23 cellular contexts compared by ENCODE assay signal in genomic region chr7:138992052-138992531, GRCh38. TPM values are rescaled to one million over a fixed set of nuclear protein-coding genes. Genes with fewer than 3 reads are reported as not detected.
DNase-seq lines count a peak whose midpoint lies in the region; ATAC-seq and TF ChIP-seq lines count a peak whose summit lies in the region.
"Had no signal": no experiment of that assay in that cellular context is flagged by ENCODE, and none has a peak within 500 bp of the region (broad histone marks: within the 10 kb centered on the region; RNA-seq: fewer than 3 reads in every experiment).

No MANE protein-coding gene starts in this region.

- no peaks in the 10 kb centered on the region for H3K79me2 ChIP-seq in SK-N-SH (ENCODE audit: insufficient read depth)

- H3K9me2 ChIP-seq in SK-N-SH: no peaks in the 10 kb centered on the region

- H3K9ac ChIP-seq in SK-N-SH (no peak overlapping the region), endodermal cell (ENCODE audit: extremely low read depth, low read length, poor library complexity, severe bottlenecking) (no peak overlapping the region)

- no peak for TF ChIP-seq RAD21 in SK-N-SH (IDR thresholded peaks at IDR 0.05; ENCODE audit: low read length)

- ATAC-seq in Right ventricle myocardium superior (ENCODE audit: poor library complexity) (peak; percentile 55), GM21737 (IDR thresholded peaks at IDR 0.05; ENCODE audit: unreplicated experiment) (no peak)
- ATAC-seq: A549; activated CD4-positive, CD25-positive, alpha-beta regulatory T cell treated with anti-CD3 and anti-CD28 coated beads, Interleukin-2, amount 50 U/mL, for 24 hours; CD8-positive, alpha-beta T cell; stimulated activated memory B cell treated with anti-CD40 and anti-IgM and Interleukin-4, amounts not matched to agents 10 μg/mL and 1 μg/mL and 100 μg/mL, for 72 hours had no signal

- H3K9me3 ChIP-seq in SK-N-SH (peaks cover 11% of the 10 kb centered on the region; the same call in 1 of the 2 replicates), endodermal cell (ENCODE audit: control insufficient read depth, low read length) (peaks cover 15% of the 10 kb centered on the region)
- H3K9me3 ChIP-seq: thyroid gland had no signal

- H3K27ac Mint-ChIP-seq in type B pancreatic cell (peak overlapping the region; percentile 75), endodermal cell (no peak overlapping the region)
- H3K27ac Mint-ChIP-seq: CD8-positive, alpha-beta T cell; stimulated activated memory B cell treated with anti-CD40 and anti-IgM and Interleukin-4, amounts not matched to agents 10 μg/mL and 1 μg/mL and 100 μg/mL, for 72 hours had no signal

- H3K36me3 Mint-ChIP-seq in type B pancreatic cell (no peaks in the 10 kb centered on the region), endodermal cell (ENCODE audit: low read depth) (no peaks in the 10 kb centered on the region)
- H3K36me3 Mint-ChIP-seq: CD8-positive, alpha-beta T cell; stimulated activated memory B cell treated with anti-CD40 and anti-IgM and Interleukin-4, amounts not matched to agents 10 μg/mL and 1 μg/mL and 100 μg/mL, for 72 hours had no signal

- H3K27me3 Mint-ChIP-seq in type B pancreatic cell: no peaks in the 10 kb centered on the region
- no peaks in the 10 kb centered on the region for H3K27me3 Mint-ChIP-seq in endodermal cell (ENCODE audit: insufficient read depth)

- H3K4me3 Mint-ChIP-seq in type B pancreatic cell (peak overlapping the region; percentile 0), endodermal cell (no peak overlapping the region)
- H3K4me3 Mint-ChIP-seq: CD8-positive, alpha-beta T cell; neural crest cell; stimulated activated memory B cell treated with anti-CD40 and anti-IgM and Interleukin-4, amounts not matched to agents 10 μg/mL and 1 μg/mL and 100 μg/mL, for 72 hours had no signal

- no peak overlapping the region for H3K4me2 ChIP-seq in SK-N-SH
- H3K4me2 ChIP-seq: A549 had no signal

- no peaks in the 10 kb centered on the region for H3K9me3 Mint-ChIP-seq in type B pancreatic cell
- H3K9me3 Mint-ChIP-seq in endodermal cell: peaks cover 12% of the 10 kb centered on the region

- DNase-seq in Right ventricle myocardium superior (no peak), cardiac septum (ENCODE audit: low spot score) (no peak), SK-N-SH (no peak), fibroblast of the aortic adventitia (ENCODE audit: low read depth) (peak; percentile 75), type B pancreatic cell (ENCODE audit: extremely low spot score, unreplicated experiment) (no peak), endodermal cell (no peak)
- DNase-seq in activated naive CD4-positive, alpha-beta T cell (lab: John Stamatoyannopoulos, UW): no peak
- DNase-seq: amniotic stem cell; CD8-positive, alpha-beta T cell; DMS79 treated with DMSO at 0.1 percent for 48 hours; Karpas-422; mesendoderm; NCI-H1417 treated with DMSO at 0.1 percent for 48 hours; NCI-H2171; NCI-H748 treated with DMSO at 0.1 percent for 48 hours; OCI-M1; thyroid gland had no signal

- 53% methylated on average over 8 of the region's 8 CpGs for WGBS in SK-N-SH (ENCODE audit: low lambda C conversion rate)
- 88 to 90% methylated on average over 4 to 8 of the region's 8 CpGs for WGBS in endodermal cell (ENCODE audit: insufficient coverage in 1 of 2, insufficient read length in 1 of 2), 2 experiments

- TF ChIP-seq CTCF in SK-N-SH (IDR thresholded peaks at IDR 0.05): no peak
- TF ChIP-seq CTCF in fibroblast of the aortic adventitia (IDR thresholded peaks at IDR 0.05; ENCODE audit: insufficient read depth, low read length): no peak
- TF ChIP-seq CTCF in type B pancreatic cell (conservative IDR thresholded peaks at IDR 0.05): no peak
- TF ChIP-seq CTCF in endodermal cell (conservative IDR thresholded peaks at IDR 0.05): no peak

- H3K4me3 ChIP-seq in SK-N-SH (ENCODE audit: low read depth in 2 of 2, low read length in 1 of 2) (no peak overlapping the region), fibroblast of the aortic adventitia (ENCODE audit: low read depth, low read length) (no peak overlapping the region), endodermal cell (ENCODE audit: low read length) (no peak overlapping the region)
- H3K4me3 ChIP-seq: A549, SJSA1, thyroid gland had no signal

- H3K36me3 ChIP-seq in SK-N-SH (replicated peaks in 1 of 2; ENCODE audit: control insufficient read depth in 1 of 2, insufficient read depth in 2 of 2, low read length in 1 of 2): no peaks in the 10 kb centered on the region
- no peaks in the 10 kb centered on the region for H3K36me3 ChIP-seq in endodermal cell (ENCODE audit: control insufficient read depth, insufficient read depth, low read length)
- H3K36me3 ChIP-seq: SJSA1, thyroid gland had no signal

- H3F3A ChIP-seq in SK-N-SH (replicated peaks; ENCODE audit: insufficient read depth): no peaks in the 10 kb centered on the region

- POLR2A ChIA-PET in SK-N-SH (lab: Yijun Ruan, JAX): no interaction called here

- CTCF ChIA-PET in SK-N-SH (lab: Yijun Ruan, JAX): interaction anchor here (1.2 kb wide), 1 partner anchor 25 kb away, joined by 3 read pairs; no protein-coding TSS in a partner anchor

- H4K20me1 ChIP-seq in SK-N-SH (ENCODE audit: insufficient read depth): no peaks in the 10 kb centered on the region

- H3K27me3 ChIP-seq in SK-N-SH (ENCODE audit: insufficient read depth) (no peaks in the 10 kb centered on the region), endodermal cell (ENCODE audit: control insufficient read depth, insufficient read depth, low read length, poor library complexity, severe bottlenecking) (no peaks in the 10 kb centered on the region)
- H3K27me3 ChIP-seq: SJSA1, thyroid gland had no signal

- H2AFZ ChIP-seq in SK-N-SH (ENCODE audit: low read depth): no peak overlapping the region

- H3K27ac ChIP-seq in SK-N-SH (ENCODE audit: low read depth in 2 of 2, low read length in 1 of 2): no peak overlapping the region
- H3K27ac ChIP-seq in endodermal cell (ENCODE audit: low read depth, low read length): no peak overlapping the region
- H3K27ac ChIP-seq: A549, SJSA1, thyroid gland had no signal

- intact Hi-C loops in Right ventricle myocardium superior (cut with DNase I) (no loop called here), cardiac septum (cut with DNase I) (no loop called here)

- TF ChIP-seq EP300 in SK-N-SH (IDR thresholded peaks at IDR 0.05; ENCODE audit: borderline replicate concordance in 1 of 2, low read depth in 1 of 2, low read length in 1 of 2): no peak

- H3K4me1 ChIP-seq in SK-N-SH (ENCODE audit: control insufficient read depth in 1 of 2, insufficient read depth in 2 of 2, low read depth in 1 of 2, low read length in 1 of 2): no peaks in the 10 kb centered on the region
- no peaks in the 10 kb centered on the region for H3K4me1 ChIP-seq in endodermal cell (ENCODE audit: control insufficient read depth, insufficient read depth, low read length)
- H3K4me1 ChIP-seq: A549, SJSA1, thyroid gland had no signal

- H3K4me1 Mint-ChIP-seq in type B pancreatic cell (ENCODE audit: unreplicated experiment): no peaks in the 10 kb centered on the region
- peaks cover 4% of the 10 kb centered on the region for H3K4me1 Mint-ChIP-seq in endodermal cell
- H3K4me1 Mint-ChIP-seq: neural crest cell; stimulated activated memory B cell treated with anti-CD40 and anti-IgM and Interleukin-4, amounts not matched to agents 10 μg/mL and 1 μg/mL and 100 μg/mL, for 72 hours had no signal

TF ChIP-seq in SK-N-SH, 30 proteins besides CTCF, POLR2A, EP300 and RAD21:
- TF ChIP-seq MEF2A (IDR thresholded peaks at IDR 0.05; ENCODE audit: borderline replicate concordance, low read depth): peak; percentile 84
- TF ChIP-seq RCOR1 (IDR thresholded peaks at IDR 0.05; ENCODE audit: low read length): no peak
TF ChIP-seq in SK-N-SH: peak in this region for 1.

RNA-seq across cellular contexts. Expression of gene KIAA1549, which starts 10.9 kb away (rescaled TPM):
- total RNA-seq in Right ventricle myocardium superior: 2.1 TPM
- 1.4 TPM for total RNA-seq in cardiac septum
- 3.0 and 3.6 TPM in 2 replicates for polyA plus RNA-seq in SK-N-SH (2012; rRNA removed)
- polyA plus RNA-seq in SK-N-SH (2012; cell fraction: cytosol; rRNA removed): 3.3 and 4.1 TPM in 2 replicates
- 5.3 and 5.7 TPM in 2 replicates for polyA plus RNA-seq in SK-N-SH (2012; cell fraction: nucleus; rRNA removed)
- 0.57 and 3.7 TPM in 2 replicates for total RNA-seq in fibroblast of the aortic adventitia (ENCODE audit: low replicate concordance)
- 14.0 and 24.4 TPM in 2 replicates for total RNA-seq in type B pancreatic cell (ENCODE audit: low replicate concordance)
- 10 to 100 TPM; 18.7 to 19.3 TPM for total RNA-seq in endodermal cell
- 22.6 TPM for polyA plus RNA-seq in endodermal cell (2013, experiment 1 of 2)
- polyA plus RNA-seq in endodermal cell (2013, experiment 2 of 2): 21.7 TPM

RNA-seq across cellular contexts. Expression of gene ZC3HAV1L, which starts 43.8 kb away (rescaled TPM):
- 2.9 TPM for total RNA-seq in Right ventricle myocardium superior
- 3.2 TPM for total RNA-seq in cardiac septum
- 9.7 and 14.5 TPM in 2 replicates for polyA plus RNA-seq in SK-N-SH (2012; rRNA removed)
- 9.1 and 10.8 TPM in 2 replicates for polyA plus RNA-seq in SK-N-SH (2012; cell fraction: cytosol; rRNA removed)
- 27.2 TPM in 2 replicates for polyA plus RNA-seq in SK-N-SH (2012; cell fraction: nucleus; rRNA removed)
- 11.9 and 36.6 TPM in 2 replicates for total RNA-seq in fibroblast of the aortic adventitia (ENCODE audit: low replicate concordance)
- total RNA-seq in type B pancreatic cell (ENCODE audit: low replicate concordance): 3.1 and 31.3 TPM in 2 replicates
- total RNA-seq in endodermal cell: 10 to 100 TPM in 1 of 2 donors, 1 to 10 TPM in 1; 9.7 to 10.9 TPM
- 8.2 TPM for polyA plus RNA-seq in endodermal cell (2013, experiment 1 of 2)
- polyA plus RNA-seq in endodermal cell (2013, experiment 2 of 2): 8.4 TPM
